ENCODE assay signal across 8 cellular contexts in genomic region chr10:43605850-43606322, GRCh38. TPM values are rescaled to one million over a fixed set of nuclear protein-coding genes. Genes with fewer than 3 reads are reported as not detected.
DNase-seq lines count a peak whose midpoint lies in the region; ATAC-seq and TF ChIP-seq lines count a peak whose summit lies in the region.

No MANE protein-coding gene starts in this region.

- intact Hi-C loops in PC-3 (cut with micrococcal nuclease): loop anchor here (1.0 kb wide), 1 partner anchor 32 kb away; the partner anchor contains the start of gene ZNF239

- peak overlapping the region; percentile 88 for H2AFZ ChIP-seq in PC-3 (ENCODE audit: low read length)

- no peak for DNase-seq in activated T-cell treated with anti-CD3 and anti-CD28 coated beads, Interleukin-2, amount 50 U/mL, for 4 hours
- no peak for DNase-seq in activated T-cell treated with anti-CD3 and anti-CD28 coated beads for 4 hours
- no peak for DNase-seq in PC-3
- no peak for DNase-seq in fibroblast of villous mesenchyme (ENCODE audit: low read depth)
- DNase-seq in OCI-M2 (lab: John Stamatoyannopoulos, UW; ENCODE audit: unreplicated experiment): no peak
- no peak for DNase-seq in NK-92 (lab: John Stamatoyannopoulos, UW; ENCODE audit: unreplicated experiment)

- peak; percentile 35 for TF ChIP-seq CTCF in PC-3 (conservative IDR thresholded peaks at IDR 0.05; ENCODE audit: low read depth, low read length)
- TF ChIP-seq CTCF in fibroblast of villous mesenchyme (IDR thresholded peaks at IDR 0.05; ENCODE audit: insufficient read depth, low read depth, low read length): no peak

- H3K4me3 ChIP-seq in PC-3 (ENCODE audit: low read length) (peak overlapping the region; percentile 77), fibroblast of villous mesenchyme (ENCODE audit: low read depth, low read length) (peak overlapping the region; percentile 76), skeletal muscle satellite cell (ENCODE audit: low read length) (peak overlapping the region; percentile 82)

- H3K4me1 ChIP-seq in PC-3 (ENCODE audit: insufficient read depth, low read length): peaks cover 9% of the 10 kb centered on the region
- H3K4me1 ChIP-seq in skeletal muscle satellite cell (ENCODE audit: control insufficient read depth, insufficient read depth, low read length): peaks cover 8% of the 10 kb centered on the region

- H3K4me2 ChIP-seq in PC-3 (ENCODE audit: low read length) (peak overlapping the region; percentile 92), skeletal muscle satellite cell (ENCODE audit: low read length) (peak overlapping the region; percentile 97)

- H3K36me3 Mint-ChIP-seq in activated T-cell treated with anti-CD3 and anti-CD28 coated beads, Interleukin-2, amount 50 U/mL, for 4 hours (ENCODE audit: insufficient read depth): peaks cover 25% of the 10 kb centered on the region

- no peaks in the 10 kb centered on the region for H3F3A ChIP-seq in PC-3 (ENCODE audit: low read length, unreplicated experiment)

- peaks cover 8% of the 10 kb centered on the region; the same call in 1 of the 2 replicates for H3K36me3 ChIP-seq in PC-3 (ENCODE audit: low read depth, low read length)
- H3K36me3 ChIP-seq in skeletal muscle satellite cell (ENCODE audit: insufficient read depth, low read length): peaks cover 4% of the 10 kb centered on the region

- POLR2A ChIA-PET in PC-3 (lab: Charles Lee; ENCODE audit: unreplicated experiment): no interaction called here

- no peaks in the 10 kb centered on the region for H3K79me2 ChIP-seq in PC-3 (ENCODE audit: low read length)

- no peaks in the 10 kb centered on the region for H3K27me3 Mint-ChIP-seq in activated T-cell treated with anti-CD3 and anti-CD28 coated beads, Interleukin-2, amount 50 U/mL, for 4 hours (ENCODE audit: low read depth)

- H3K9me2 ChIP-seq in PC-3 (replicated peaks; ENCODE audit: low read length): no peaks in the 10 kb centered on the region

- H3K9me3 Mint-ChIP-seq in activated T-cell treated with anti-CD3 and anti-CD28 coated beads, Interleukin-2, amount 50 U/mL, for 4 hours: no peaks in the 10 kb centered on the region

- H3K9ac ChIP-seq in PC-3 (ENCODE audit: low read length) (peak overlapping the region; percentile 85; the same call in 1 of the 2 replicates), skeletal muscle satellite cell (ENCODE audit: low read depth, low read length) (no peak overlapping the region)

- H3K9me3 ChIP-seq in PC-3 (ENCODE audit: low read length) (0 out of 2 replicates have a peak, but pooled peaks cover 2% of the 10 kb centered on the region), skeletal muscle satellite cell (replicated peaks; ENCODE audit: low read length) (no peaks in the 10 kb centered on the region)

- no peaks in the 10 kb centered on the region for H4K20me1 ChIP-seq in PC-3 (ENCODE audit: low read length)

- H3K27me3 ChIP-seq in PC-3 (ENCODE audit: low read length): no peaks in the 10 kb centered on the region
- H3K27me3 ChIP-seq in skeletal muscle satellite cell (ENCODE audit: control insufficient read depth, insufficient read depth, low read length): peaks cover 9% of the 10 kb centered on the region

- CTCF ChIA-PET in PC-3 (lab: Charles Lee): no interaction called here

- no TSS peak for BruUV-seq in PC-3 (replicated peaks; lab: Mats Ljungman, UMichigan)

- ATAC-seq in activated T-cell treated with anti-CD3 and anti-CD28 coated beads, Interleukin-2, amount 50 U/mL, for 4 hours: peak; percentile 23 to 37
- ATAC-seq in PC-3: peak; percentile 63
- no peak for ATAC-seq in HG03442 (IDR thresholded peaks at IDR 0.05; ENCODE audit: unreplicated experiment)

- peaks cover 28% of the 10 kb centered on the region for H3K4me1 Mint-ChIP-seq in activated T-cell treated with anti-CD3 and anti-CD28 coated beads, Interleukin-2, amount 50 U/mL, for 4 hours (ENCODE audit: low read depth)

- H3K4me3 Mint-ChIP-seq in activated T-cell treated with anti-CD3 and anti-CD28 coated beads, Interleukin-2, amount 50 U/mL, for 4 hours: peak overlapping the region; percentile 85

- no peak overlapping the region for H3K27ac ChIP-seq in PC-3 (ENCODE audit: low read length)

RNA-seq across cellular contexts. Expression of gene ZNF485, which starts 0.4 kb away (rescaled TPM):
- 10 to 100 TPM in 1 of 3 donors, 1 to 10 TPM in 2; 7.7 to 10.1 (median 8.0) TPM for total RNA-seq in activated T-cell treated with anti-CD3 and anti-CD28 coated beads, Interleukin-2, amount 50 U/mL, for 4 hours
- total RNA-seq in PC-3 (2014; rRNA removed) (1.2 and 1.3 TPM in 2 replicates), fibroblast of villous mesenchyme (1.6 and 3.5 TPM in 2 replicates)
- 5.0 and 6.1 TPM in 2 replicates for total RNA-seq in skeletal muscle satellite cell (2012; rRNA removed)

RNA-seq across cellular contexts. Expression of gene ZNF239, which starts 31.5 kb away (rescaled TPM):
- total RNA-seq in activated T-cell treated with anti-CD3 and anti-CD28 coated beads, Interleukin-2, amount 50 U/mL, for 4 hours: 1 to 10 TPM; 6.7 to 8.9 (median 8.3) TPM
- 8.5 and 9.7 TPM in 2 replicates for total RNA-seq in PC-3 (2014; rRNA removed)
- 4.2 and 6.5 TPM in 2 replicates for total RNA-seq in fibroblast of villous mesenchyme
- total RNA-seq in skeletal muscle satellite cell (2012; rRNA removed): 5.2 and 8.9 TPM in 2 replicates

RNA-seq across cellular contexts. Expression of gene ZNF32, which starts 42.8 kb away (rescaled TPM):
- 10 to 100 TPM; 17.8 to 23.6 (median 22.4) TPM for total RNA-seq in activated T-cell treated with anti-CD3 and anti-CD28 coated beads, Interleukin-2, amount 50 U/mL, for 4 hours
- 14.3 and 16.7 TPM in 2 replicates for total RNA-seq in PC-3 (2014; rRNA removed)
- 29.0 and 30.7 TPM in 2 replicates for total RNA-seq in fibroblast of villous mesenchyme
- 15.9 and 17.5 TPM in 2 replicates for total RNA-seq in skeletal muscle satellite cell (2012; rRNA removed)
